In genomic region chr6:167452338-167453081, GRCh38 we compare ENCODE assay signal across 27 cellular contexts.
"Had no signal": no experiment of that assay in that cellular context is flagged by ENCODE, and none has a peak within 500 bp of the region (broad histone marks: within the 10 kb centered on the region; RNA-seq: fewer than 3 reads in every experiment).

No MANE protein-coding gene starts in this region.

- H3K4me2 ChIP-seq: hepatocyte had no signal

- H3K4me3 Mint-ChIP-seq: endodermal cell, naive B cell, nephron, type B pancreatic cell had no signal

- H3K4me1 Mint-ChIP-seq: naive B cell, nephron had no signal

- ATAC-seq: left cardiac atrium, sciatic nerve had no signal

- H3K36me3 Mint-ChIP-seq: naive B cell, type B pancreatic cell had no signal

- H3K27me3 ChIP-seq: hepatocyte, thyroid gland had no signal

- FAIRE-seq: endothelial cell of umbilical vein, kidney, urothelium cell line had no signal

- DNase-seq: effector CD4-positive, alpha-beta T cell; endodermal cell; erythroblast; foreskin melanocyte; head of caudate nucleus; kidney; left cardiac atrium; left ventricle myocardium inferior; mesenchymal stem cell; naive B cell; occipital lobe; stimulated activated CD4-positive, alpha-beta T cell treated with anti-CD3 and anti-CD28 coated beads, Interleukin-2, amount 100 ng/mL, for 24 hours; stimulated activated CD4-positive, alpha-beta T cell treated with anti-CD3 and anti-CD28 coated beads, Interleukin-4, amount 100 ng/mL, for 4 hours; stimulated activated naive CD4-positive, alpha-beta T cell; thyroid gland had no signal

- H3K27ac ChIP-seq: coronary artery, hepatocyte, left ventricle myocardium inferior, parathyroid adenoma, skin epidermis, suprapubic skin, thyroid gland had no signal

- H3K4me1 ChIP-seq: parathyroid adenoma, suprapubic skin, thyroid gland had no signal

- H3K9me3 ChIP-seq: left ventricle myocardium inferior, prostate gland, suprapubic skin, thyroid gland had no signal

- H3K36me3 ChIP-seq: left ventricle myocardium inferior, prostate gland, suprapubic skin, thyroid gland had no signal

- H3K27ac Mint-ChIP-seq: endodermal cell, nephron, type B pancreatic cell had no signal

- H3K4me3 ChIP-seq: coronary artery, hepatocyte, left ventricle myocardium inferior, lung, prostate gland, skin epidermis, suprapubic skin, thyroid gland had no signal

- H3K9me3 Mint-ChIP-seq: endodermal cell, naive B cell, nephron had no signal
